In the genomic region with DNA sequence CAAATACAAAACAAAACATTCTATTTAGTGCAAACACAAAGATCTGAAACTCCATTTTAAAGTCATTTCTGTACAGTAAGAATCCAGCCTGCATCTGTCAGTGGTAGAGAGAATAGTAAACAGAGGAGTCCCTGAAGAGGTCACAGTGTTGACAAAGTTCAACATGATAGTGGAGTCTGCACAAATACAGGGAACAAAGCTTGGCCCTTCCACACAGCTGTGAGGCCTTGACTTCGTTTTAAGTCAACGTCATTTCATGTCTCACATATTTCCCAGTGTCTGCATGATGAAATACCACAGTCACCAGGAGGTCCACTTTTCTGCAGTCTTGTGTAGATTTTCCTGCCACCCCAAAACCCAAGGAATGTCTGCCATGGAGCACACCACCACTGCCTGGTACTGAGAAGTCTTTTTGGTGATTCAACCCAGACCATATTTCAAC, we compare ENCODE assay signal across 1 cellular context.
TF ChIP-seq lines count a peak whose summit lies in the region.

No MANE protein-coding gene starts in this region.

TF ChIP-seq in HepG2, 621 proteins besides CTCF, POLR2A, EP300 and RAD21 (continued from another document and continues in another):
- TF ChIP-seq, protein P1, sequence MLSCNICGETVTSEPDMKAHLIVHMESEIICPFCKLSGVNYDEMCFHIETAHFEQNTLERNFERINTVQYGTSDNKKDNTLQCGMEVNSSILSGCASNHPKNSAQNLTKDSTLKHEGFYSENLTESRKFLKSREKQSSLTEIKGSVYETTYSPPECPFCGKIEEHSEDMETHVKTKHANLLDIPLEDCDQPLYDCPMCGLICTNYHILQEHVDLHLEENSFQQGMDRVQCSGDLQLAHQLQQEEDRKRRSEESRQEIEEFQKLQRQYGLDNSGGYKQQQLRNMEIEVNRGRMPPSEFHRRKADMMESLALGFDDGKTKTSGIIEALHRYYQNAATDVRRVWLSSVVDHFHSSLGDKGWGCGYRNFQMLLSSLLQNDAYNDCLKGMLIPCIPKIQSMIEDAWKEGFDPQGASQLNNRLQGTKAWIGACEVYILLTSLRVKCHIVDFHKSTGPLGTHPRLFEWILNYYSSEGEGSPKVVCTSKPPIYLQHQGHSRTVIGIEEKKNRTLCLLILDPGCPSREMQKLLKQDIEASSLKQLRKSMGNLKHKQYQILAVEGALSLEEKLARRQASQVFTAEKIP (CRISPR knock-in tag; IDR thresholded peaks at IDR 0.05; ENCODE audit: borderline replicate concordance), result no peak
- no peak for TF ChIP-seq ZNF672 (CRISPR knock-in tag; IDR thresholded peaks at IDR 0.05)
- TF ChIP-seq MIER2 (CRISPR knock-in tag; IDR thresholded peaks at IDR 0.05), result peak; percentile 61
- TF ChIP-seq ZFP36L2 (CRISPR knock-in tag; IDR thresholded peaks at IDR 0.05), result no peak
- TF ChIP-seq ZNF83 (CRISPR knock-in tag; IDR thresholded peaks at IDR 0.05; ENCODE audit: borderline replicate concordance), result no peak
- TF ChIP-seq, protein P2, sequence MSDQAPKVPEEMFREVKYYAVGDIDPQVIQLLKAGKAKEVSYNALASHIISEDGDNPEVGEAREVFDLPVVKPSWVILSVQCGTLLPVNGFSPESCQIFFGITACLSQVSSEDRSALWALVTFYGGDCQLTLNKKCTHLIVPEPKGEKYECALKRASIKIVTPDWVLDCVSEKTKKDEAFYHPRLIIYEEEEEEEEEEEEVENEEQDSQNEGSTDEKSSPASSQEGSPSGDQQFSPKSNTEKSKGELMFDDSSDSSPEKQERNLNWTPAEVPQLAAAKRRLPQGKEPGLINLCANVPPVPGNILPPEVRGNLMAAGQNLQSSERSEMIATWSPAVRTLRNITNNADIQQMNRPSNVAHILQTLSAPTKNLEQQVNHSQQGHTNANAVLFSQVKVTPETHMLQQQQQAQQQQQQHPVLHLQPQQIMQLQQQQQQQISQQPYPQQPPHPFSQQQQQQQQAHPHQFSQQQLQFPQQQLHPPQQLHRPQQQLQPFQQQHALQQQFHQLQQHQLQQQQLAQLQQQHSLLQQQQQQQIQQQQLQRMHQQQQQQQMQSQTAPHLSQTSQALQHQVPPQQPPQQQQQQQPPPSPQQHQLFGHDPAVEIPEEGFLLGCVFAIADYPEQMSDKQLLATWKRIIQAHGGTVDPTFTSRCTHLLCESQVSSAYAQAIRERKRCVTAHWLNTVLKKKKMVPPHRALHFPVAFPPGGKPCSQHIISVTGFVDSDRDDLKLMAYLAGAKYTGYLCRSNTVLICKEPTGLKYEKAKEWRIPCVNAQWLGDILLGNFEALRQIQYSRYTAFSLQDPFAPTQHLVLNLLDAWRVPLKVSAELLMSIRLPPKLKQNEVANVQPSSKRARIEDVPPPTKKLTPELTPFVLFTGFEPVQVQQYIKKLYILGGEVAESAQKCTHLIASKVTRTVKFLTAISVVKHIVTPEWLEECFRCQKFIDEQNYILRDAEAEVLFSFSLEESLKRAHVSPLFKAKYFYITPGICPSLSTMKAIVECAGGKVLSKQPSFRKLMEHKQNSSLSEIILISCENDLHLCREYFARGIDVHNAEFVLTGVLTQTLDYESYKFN (CRISPR knock-in tag; conservative IDR thresholded peaks at IDR 0.05), result peak; percentile 90
- TF ChIP-seq RXRB (CRISPR knock-in tag; IDR thresholded peaks at IDR 0.05; ENCODE audit: borderline replicate concordance), result peak; percentile 95
- TF ChIP-seq ZNF513 (CRISPR knock-in tag; conservative IDR thresholded peaks at IDR 0.05), result no peak
- TF ChIP-seq, protein P3, sequence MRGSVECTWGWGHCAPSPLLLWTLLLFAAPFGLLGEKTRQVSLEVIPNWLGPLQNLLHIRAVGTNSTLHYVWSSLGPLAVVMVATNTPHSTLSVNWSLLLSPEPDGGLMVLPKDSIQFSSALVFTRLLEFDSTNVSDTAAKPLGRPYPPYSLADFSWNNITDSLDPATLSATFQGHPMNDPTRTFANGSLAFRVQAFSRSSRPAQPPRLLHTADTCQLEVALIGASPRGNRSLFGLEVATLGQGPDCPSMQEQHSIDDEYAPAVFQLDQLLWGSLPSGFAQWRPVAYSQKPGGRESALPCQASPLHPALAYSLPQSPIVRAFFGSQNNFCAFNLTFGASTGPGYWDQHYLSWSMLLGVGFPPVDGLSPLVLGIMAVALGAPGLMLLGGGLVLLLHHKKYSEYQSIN (CRISPR knock-in tag; IDR thresholded peaks at IDR 0.05; ENCODE audit: borderline replicate concordance), result no peak
- TF ChIP-seq ZNF138 (CRISPR knock-in tag; IDR thresholded peaks at IDR 0.05; ENCODE audit: low read depth), result no peak
- TF ChIP-seq GFI1 (CRISPR knock-in tag; IDR thresholded peaks at IDR 0.05; ENCODE audit: borderline replicate concordance), result peak; percentile 22; the same call in 1 of the 2 replicates
- TF ChIP-seq CC2D1A (CRISPR knock-in tag; IDR thresholded peaks at IDR 0.05), result no peak
- TF ChIP-seq CBX2 (IDR thresholded peaks at IDR 0.05; ENCODE audit: low read depth, low read length), result no peak
- no peak for TF ChIP-seq CBX2 (CRISPR knock-in tag; IDR thresholded peaks at IDR 0.05; ENCODE audit: low read depth)
- TF ChIP-seq ZNF780A (CRISPR knock-in tag; IDR thresholded peaks at IDR 0.05), result no peak
- TF ChIP-seq, protein P4, sequence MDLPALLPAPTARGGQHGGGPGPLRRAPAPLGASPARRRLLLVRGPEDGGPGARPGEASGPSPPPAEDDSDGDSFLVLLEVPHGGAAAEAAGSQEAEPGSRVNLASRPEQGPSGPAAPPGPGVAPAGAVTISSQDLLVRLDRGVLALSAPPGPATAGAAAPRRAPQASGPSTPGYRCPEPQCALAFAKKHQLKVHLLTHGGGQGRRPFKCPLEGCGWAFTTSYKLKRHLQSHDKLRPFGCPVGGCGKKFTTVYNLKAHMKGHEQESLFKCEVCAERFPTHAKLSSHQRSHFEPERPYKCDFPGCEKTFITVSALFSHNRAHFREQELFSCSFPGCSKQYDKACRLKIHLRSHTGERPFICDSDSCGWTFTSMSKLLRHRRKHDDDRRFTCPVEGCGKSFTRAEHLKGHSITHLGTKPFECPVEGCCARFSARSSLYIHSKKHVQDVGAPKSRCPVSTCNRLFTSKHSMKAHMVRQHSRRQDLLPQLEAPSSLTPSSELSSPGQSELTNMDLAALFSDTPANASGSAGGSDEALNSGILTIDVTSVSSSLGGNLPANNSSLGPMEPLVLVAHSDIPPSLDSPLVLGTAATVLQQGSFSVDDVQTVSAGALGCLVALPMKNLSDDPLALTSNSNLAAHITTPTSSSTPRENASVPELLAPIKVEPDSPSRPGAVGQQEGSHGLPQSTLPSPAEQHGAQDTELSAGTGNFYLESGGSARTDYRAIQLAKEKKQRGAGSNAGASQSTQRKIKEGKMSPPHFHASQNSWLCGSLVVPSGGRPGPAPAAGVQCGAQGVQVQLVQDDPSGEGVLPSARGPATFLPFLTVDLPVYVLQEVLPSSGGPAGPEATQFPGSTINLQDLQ (CRISPR knock-in tag; IDR thresholded peaks at IDR 0.05), result no peak
- TF ChIP-seq DMAP1 (CRISPR knock-in tag; IDR thresholded peaks at IDR 0.05), result no peak
- peak; percentile 88 for TF ChIP-seq SAP130 (CRISPR knock-in tag; IDR thresholded peaks at IDR 0.05; ENCODE audit: low read depth)
- no peak; the same call in 1 of the 2 replicates for TF ChIP-seq KLF11 (CRISPR knock-in tag; IDR thresholded peaks at IDR 0.05)
- no peak for TF ChIP-seq AKAP8 (CRISPR knock-in tag; IDR thresholded peaks at IDR 0.05)
- TF ChIP-seq ZNF609 (CRISPR knock-in tag; IDR thresholded peaks at IDR 0.05; ENCODE audit: borderline replicate concordance), result peak; percentile 87
- TF ChIP-seq ZNF580 (CRISPR knock-in tag; IDR thresholded peaks at IDR 0.05; ENCODE audit: borderline replicate concordance, low read depth), result no peak
- no peak for TF ChIP-seq DBP (CRISPR knock-in tag; IDR thresholded peaks at IDR 0.05; ENCODE audit: not compliant biosample characterization)
- TF ChIP-seq, protein P5, sequence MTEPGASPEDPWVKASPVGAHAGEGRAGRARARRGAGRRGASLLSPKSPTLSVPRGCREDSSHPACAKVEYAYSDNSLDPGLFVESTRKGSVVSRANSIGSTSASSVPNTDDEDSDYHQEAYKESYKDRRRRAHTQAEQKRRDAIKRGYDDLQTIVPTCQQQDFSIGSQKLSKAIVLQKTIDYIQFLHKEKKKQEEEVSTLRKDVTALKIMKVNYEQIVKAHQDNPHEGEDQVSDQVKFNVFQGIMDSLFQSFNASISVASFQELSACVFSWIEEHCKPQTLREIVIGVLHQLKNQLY (CRISPR knock-in tag; IDR thresholded peaks at IDR 0.05), result 0 out of 2 replicates have a peak, but pooled peaks have one; percentile 33
- TF ChIP-seq GZF1 (CRISPR knock-in tag; IDR thresholded peaks at IDR 0.05), result no peak
- no peak for TF ChIP-seq ZNF256 (CRISPR knock-in tag; conservative IDR thresholded peaks at IDR 0.05)
- TF ChIP-seq ZBTB38 (CRISPR knock-in tag; IDR thresholded peaks at IDR 0.05), result no peak
- TF ChIP-seq SOX5 (CRISPR knock-in tag; IDR thresholded peaks at IDR 0.05; ENCODE audit: borderline replicate concordance), result peak; percentile 95
- TF ChIP-seq HDAC6 (IDR thresholded peaks at IDR 0.05; ENCODE audit: low read depth, low read length), result no peak
- no peak for TF ChIP-seq SNAPC4 (CRISPR knock-in tag; IDR thresholded peaks at IDR 0.05)
- TF ChIP-seq ZNF703 (CRISPR knock-in tag; IDR thresholded peaks at IDR 0.05; ENCODE audit: borderline replicate concordance), result no peak
- no peak for TF ChIP-seq ZSCAN22 (CRISPR knock-in tag; IDR thresholded peaks at IDR 0.05)
